26 cellular contexts compared by ENCODE assay signal in the genomic region with DNA sequence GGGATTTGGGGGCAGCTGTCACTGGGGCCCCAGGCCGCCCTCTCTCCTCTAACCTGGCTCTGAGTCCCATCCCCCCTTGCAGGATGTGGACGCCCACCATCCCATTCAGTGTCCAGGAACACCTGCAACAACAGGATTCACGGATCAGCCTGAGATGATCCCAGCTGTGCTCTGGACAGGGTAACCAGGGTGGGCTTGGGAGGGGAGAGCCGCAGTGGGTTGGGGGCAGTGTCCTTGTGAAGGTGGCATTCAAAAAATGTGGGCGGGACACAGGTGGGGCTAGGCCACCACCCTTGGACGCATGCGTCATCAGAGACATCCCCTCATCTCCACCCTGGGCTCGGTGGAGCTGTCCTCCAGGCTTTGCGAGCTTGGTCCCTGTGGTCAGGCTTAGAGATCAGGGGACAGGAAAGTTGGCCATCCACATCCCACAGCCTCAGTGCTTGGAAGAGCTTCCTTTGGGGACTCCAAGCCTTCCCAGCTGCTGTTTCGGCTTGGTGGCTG. TPM values are rescaled to one million over a fixed set of nuclear protein-coding genes. Genes with fewer than 3 reads are reported as not detected.
DNase-seq lines count a peak whose midpoint lies in the region; ATAC-seq, FAIRE-seq and TF ChIP-seq lines count a peak whose summit lies in the region.
"Had no signal": no experiment of that assay in that cellular context is flagged by ENCODE, and none has a peak within 500 bp of the region (broad histone marks: within the 10 kb centered on the region; RNA-seq: fewer than 3 reads in every experiment).

No MANE protein-coding gene starts in this region.

- WGBS in H1 (ENCODE audit: extremely low coverage in 1 of 2, insufficient coverage in 1 of 2, insufficient read length in 1 of 2, insufficient replicate concordance in 2 of 2, low coverage in 1 of 2, low lambda C conversion rate in 2 of 2, missing lambda C conversion rate in 1 of 2), 2 experiments = 83% methylated on average over 10 of the region's 10 CpGs; no CpG with 5 or more reads in 1 of the 2 experiments
- WGBS in thyroid gland, 2 donors = 85 to 91% methylated on average over 7 to 8 of the region's 10 CpGs

- no peak overlapping the region for H3K4ac ChIP-seq in H1 (replicated peaks; ENCODE audit: insufficient read length, low read depth, low read length)

- no peaks in the 10 kb centered on the region for H3K27me3 Mint-ChIP-seq in progenitor cell of endocrine pancreas

- no peaks in the 10 kb centered on the region for H3K9me3 ChIP-seq in right atrium auricular region
- no peaks in the 10 kb centered on the region for H3K9me3 ChIP-seq in H1 (ENCODE audit: insufficient read depth in 2 of 2, low read depth in 1 of 2, low read length in 1 of 2)
- no peaks in the 10 kb centered on the region for H3K9me3 ChIP-seq in thyroid gland
- H3K9me3 ChIP-seq: A549, BE2C, HAP-1 had no signal

- no peak overlapping the region for H3K4me3 Mint-ChIP-seq in progenitor cell of endocrine pancreas (ENCODE audit: low read depth)
- H3K4me3 Mint-ChIP-seq: activated T-cell treated with anti-CD3 and anti-CD28 coated beads, Interleukin-2, amount 50 U/mL, for 72 hours; natural killer cell; T-helper 2 cell treated with Interferon-gamma antibody and Interleukin-4, amounts not matched to agents 5 μg/mL and 100 μg/mL, for 36 hours had no signal

- DNase-seq in right atrium auricular region (ENCODE audit: low spot score) (no peak), left ventricle myocardium superior (no peak), H1 (ENCODE audit: low read depth in 1 of 2, low spot score in 2 of 2) (no peak), progenitor cell of endocrine pancreas (ENCODE audit: low spot score, unreplicated experiment) (no peak), thyroid gland (no peak), OCI-M2 (lab: John Stamatoyannopoulos, UW; ENCODE audit: unreplicated experiment) (no peak)
- DNase-seq in activated T-cell treated with anti-CD3 and anti-CD28 coated beads, Interleukin-2, amount 50 U/mL, for 48 hours = no peak
- DNase-seq: activated CD4-positive, alpha-beta T cell treated with anti-CD3 and anti-CD28 coated beads for 48 hours; activated naive CD4-positive, alpha-beta T cell treated with Interleukin-2 at 50 U/mL for 16 hours; activated T-cell treated with anti-CD3 and anti-CD28 coated beads, Interleukin-2, amount 50 U/mL, for 72 hours; BE2C; COR-L47; dermis blood vessel endothelial cell; DMS79; natural killer cell; NCI-H1105; NCI-H2081 treated with DMSO at 0.1 percent for 48 hours; NCI-H345; NCI-H774 had no signal

- TF ChIP-seq CTCF in right atrium auricular region (IDR thresholded peaks at IDR 0.05) = no peak
- TF ChIP-seq CTCF in H1 (IDR thresholded peaks at IDR 0.05; ENCODE audit: control extremely low read depth in 1 of 3, insufficient read depth in 1 of 3, low read depth in 1 of 3, low read length in 3 of 3) = no peak
- no peak for TF ChIP-seq CTCF in progenitor cell of endocrine pancreas (IDR thresholded peaks at IDR 0.05; ENCODE audit: unreplicated experiment)
- TF ChIP-seq CTCF in thyroid gland (IDR thresholded peaks at IDR 0.05) = no peak

- H3K4me1 ChIP-seq in right atrium auricular region = peaks cover 0 to 51% of the 10 kb centered on the region in 2 donors
- peaks cover 0 to 5% (median 0%) of the 10 kb centered on the region in 4 experiments; a peak in 2 of 7 replicates for H3K4me1 ChIP-seq in H1 (replicated peaks in 1 of 4; ENCODE audit: control insufficient read depth in 3 of 4, insufficient read depth in 4 of 4, low read length in 3 of 4)
- H3K4me1 ChIP-seq in thyroid gland = peaks cover 16 to 46% of the 10 kb centered on the region in 2 donors
- H3K4me1 ChIP-seq: A549, BE2C had no signal

- FAIRE-seq in H1 (lab: Jason Lieb, UNC) = no peak
- FAIRE-seq: A549, endothelial cell of umbilical vein had no signal

- peaks cover 12% of the 10 kb centered on the region for H3K36me3 Mint-ChIP-seq in progenitor cell of endocrine pancreas (ENCODE audit: insufficient read depth)
- H3K36me3 Mint-ChIP-seq: natural killer cell had no signal

- no peak overlapping the region for H2BK12ac ChIP-seq in H1 (ENCODE audit: low read depth, low read length)

- H2BK120ac ChIP-seq in H1 (replicated peaks; ENCODE audit: low read depth, low read length) = no peak overlapping the region

- no peak overlapping the region for H2BK5ac ChIP-seq in H1 (ENCODE audit: low read depth, low read length)

- no peaks in the 10 kb centered on the region for H3K4me1 Mint-ChIP-seq in progenitor cell of endocrine pancreas (ENCODE audit: low read depth)

- H3K14ac ChIP-seq in H1 (ENCODE audit: insufficient read length) = no peak overlapping the region

- ATAC-seq in left ventricle myocardium superior = no peak
- ATAC-seq in HG02938 (IDR thresholded peaks at IDR 0.05; ENCODE audit: unreplicated experiment) = no peak
- ATAC-seq: activated T-cell treated with anti-CD3 and anti-CD28 coated beads, Interleukin-2, amount 50 U/mL, for 72 hours; natural killer cell had no signal

- no peaks in the 10 kb centered on the region for H3K23me2 ChIP-seq in H1 (ENCODE audit: low read depth, low read length)

- H3K9me3 Mint-ChIP-seq in progenitor cell of endocrine pancreas (ENCODE audit: low read depth) = no peaks in the 10 kb centered on the region
- H3K9me3 Mint-ChIP-seq: activated T-cell treated with anti-CD3 and anti-CD28 coated beads, Interleukin-2, amount 50 U/mL, for 72 hours; natural killer cell; T-helper 2 cell treated with Interferon-gamma antibody and Interleukin-4, amounts not matched to agents 5 μg/mL and 100 μg/mL, for 36 hours had no signal

- no peak overlapping the region for H4K91ac ChIP-seq in H1 (replicated peaks; ENCODE audit: insufficient read length, low read length)

- H2AFZ ChIP-seq in H1 (ENCODE audit: low read length) = no peak overlapping the region

- peak overlapping the region; percentile 84 to 87 for H3K27ac ChIP-seq in right atrium auricular region
- no peak overlapping the region for H3K27ac ChIP-seq in H1 (ENCODE audit: low read depth, low read length)
- peak overlapping the region in 2 of 3 donors; percentile 46 to 68 for H3K27ac ChIP-seq in thyroid gland
- H3K27ac ChIP-seq: A549, cardiac muscle cell, HL-60 had no signal

- H3K79me2 ChIP-seq in H1 (ENCODE audit: control insufficient read depth in 1 of 2, insufficient read depth in 2 of 2, low read length in 2 of 2) = no peaks in the 10 kb centered on the region

- H3K18ac ChIP-seq in H1 (ENCODE audit: extremely low read depth, low read length) = no peak overlapping the region

- H3K36me3 ChIP-seq in right atrium auricular region = peaks cover 36% of the 10 kb centered on the region
- H3K36me3 ChIP-seq in H1 (ENCODE audit: control insufficient read depth in 2 of 4, insufficient read depth in 4 of 4, low read length in 3 of 4) = peaks cover 2 to 8% (median 5%) of the 10 kb centered on the region in 4 experiments; a peak in 5 of 8 replicates
- H3K36me3 ChIP-seq in thyroid gland = peaks cover 7 to 16% of the 10 kb centered on the region in 2 donors
- H3K36me3 ChIP-seq: cardiac muscle cell, HAP-1 had no signal

- no peak overlapping the region for H4K5ac ChIP-seq in H1 (ENCODE audit: insufficient read length, low read depth, low read length)

- peak overlapping the region; percentile 20 for H3K27ac Mint-ChIP-seq in progenitor cell of endocrine pancreas
- H3K27ac Mint-ChIP-seq: activated T-cell treated with anti-CD3 and anti-CD28 coated beads, Interleukin-2, amount 50 U/mL, for 72 hours; T-helper 2 cell treated with Interferon-gamma antibody and Interleukin-4, amounts not matched to agents 5 μg/mL and 100 μg/mL, for 36 hours had no signal

- no peak overlapping the region for H2BK20ac ChIP-seq in H1 (ENCODE audit: low read length)

- H3K23ac ChIP-seq in H1 (ENCODE audit: insufficient read length) = no peak overlapping the region

- H3K4me2 ChIP-seq in H1 (ENCODE audit: insufficient read depth in 1 of 2, low read depth in 2 of 2, low read length in 2 of 2) = no peak overlapping the region
- H3K4me2 ChIP-seq: A549 had no signal

- H4K20me1 ChIP-seq in H1 (replicated peaks in 1 of 2; ENCODE audit: control insufficient read depth in 1 of 2, insufficient read depth in 2 of 2, low read length in 2 of 2) = peaks cover 0 to 5% of the 10 kb centered on the region in 2 experiments

- CTCF ChIA-PET in H1 (lab: Charles Lee; ENCODE audit: partially characterized antibody) = interaction anchor here (1.1 to 8.1 kb wide), 3 partner anchors 14 to 178 kb away, joined by 3 to 82 read pairs (median 4); no protein-coding TSS in a partner anchor

- no peak overlapping the region for H2AK5ac ChIP-seq in H1 (ENCODE audit: low read depth, low read length)

- intact Hi-C loops in left ventricle myocardium superior (cut with micrococcal nuclease) = loop anchor here (10.0 kb wide), 1 partner anchor 98 kb away; no protein-coding TSS in a partner anchor
- intact Hi-C loops in thyroid gland (cut with DNase I) = no loop called here

- no peak overlapping the region for H2BK15ac ChIP-seq in H1 (ENCODE audit: low read length)

- TF ChIP-seq POLR2A in H1 (IDR thresholded peaks at IDR 0.05; ENCODE audit: control extremely low read depth in 1 of 2, low read depth in 2 of 2, low read length in 2 of 2) (no peak), thyroid gland (IDR thresholded peaks at IDR 0.05) (no peak)

- POLR2A ChIA-PET in H1 (lab: Charles Lee; ENCODE audit: partially characterized antibody) = no interaction called here

- TF ChIP-seq RAD21 in H1 (IDR thresholded peaks at IDR 0.05 in 1 of 2, conservative IDR thresholded peaks at IDR 0.05 in 1 of 2; ENCODE audit: low read depth in 2 of 2, low read length in 2 of 2) = no peak

- peak overlapping the region; percentile 17; the same call in 1 of the 2 replicates for H4K8ac ChIP-seq in H1 (ENCODE audit: extremely low read depth, insufficient read depth, low read length)

- no peak overlapping the region for H3K56ac ChIP-seq in H1 (replicated peaks; ENCODE audit: insufficient read length, low read depth, low read length)

- H3K9ac ChIP-seq in H1 (replicated peaks in 1 of 4; ENCODE audit: extremely low read depth in 1 of 4, low read depth in 3 of 4, low read length in 3 of 4) = no peak overlapping the region

- TF ChIP-seq EP300 in H1 (IDR thresholded peaks at IDR 0.05; ENCODE audit: borderline replicate concordance in 1 of 2, low read depth in 2 of 2, low read length in 2 of 2) = no peak

- no peaks in the 10 kb centered on the region for H3K79me1 ChIP-seq in H1 (ENCODE audit: low read depth, low read length)

- H3K4me3 ChIP-seq in right atrium auricular region = no peak overlapping the region
- no peak overlapping the region for H3K4me3 ChIP-seq in H1 (ENCODE audit: extremely low read depth in 1 of 4, insufficient read depth in 2 of 4, low read depth in 3 of 4, low read length in 4 of 4)
- no peak overlapping the region for H3K4me3 ChIP-seq in thyroid gland (replicated peaks in 1 of 3)
- H3K4me3 ChIP-seq: A549, cardiac muscle cell, HAP-1 had no signal

- H3K27me3 ChIP-seq in right atrium auricular region = no peaks in the 10 kb centered on the region
- no peaks in the 10 kb centered on the region for H3K27me3 ChIP-seq in H1 (replicated peaks in 1 of 4; ENCODE audit: control insufficient read depth in 3 of 4, extremely low read depth in 1 of 4, insufficient read depth in 3 of 4, low read length in 3 of 4)
- H3K27me3 ChIP-seq in thyroid gland = no peaks in the 10 kb centered on the region
- H3K27me3 ChIP-seq: BE2C, cardiac muscle cell had no signal

RNA-seq across cellular contexts. Expression of a gene that starts 19.1 kb away (rescaled TPM):
- 100 to 1,000 TPM; 129 to 164 TPM for total RNA-seq in right atrium auricular region
- 124 TPM for total RNA-seq in left ventricle myocardium superior
- 33.3 and 39.5 TPM in 2 replicates for total RNA-seq in H1 (2021; fragmentation: NEBNext Ultra II Directional; extraction: Animal tissue kit (Norgen Biotek cat#: 25700))
- 47.3 and 84.0 TPM in 2 replicates for polyA plus RNA-seq in H1 (2011; rRNA removed)
- polyA plus RNA-seq in H1 (2011; cell fraction: cytosol; rRNA removed) = 53.5 TPM
- polyA plus RNA-seq in H1 (2011; cell fraction: nucleus; rRNA removed) = 53.7 TPM
- 36.9 to 41.1 TPM (median 38.1 TPM) in 4 replicates for polyA plus RNA-seq in H1 (2012, experiment 1 of 2)
- polyA plus RNA-seq in H1 (2012, experiment 2 of 2) = 46.0 TPM
- polyA plus RNA-seq in H1 (2013, experiment 1 of 2) = 23.3 TPM
- 22.4 TPM for polyA plus RNA-seq in H1 (2013, experiment 2 of 2)
- 28.3 and 41.4 TPM in 2 replicates for polyA minus RNA-seq in H1 (2011; rRNA and poly(A)+ RNA removed)
- polyA minus RNA-seq in H1 (2011; cell fraction: cytosol; rRNA and poly(A)+ RNA removed) = 28.3 TPM
- polyA minus RNA-seq in H1 (2011; cell fraction: nucleus; rRNA and poly(A)+ RNA removed) = 18.6 TPM
- 31.2 and 32.3 TPM in 2 replicates for total RNA-seq in progenitor cell of endocrine pancreas
- total RNA-seq in thyroid gland = 10 to 100 TPM; 66.5 to 89.2 (median 74.6) TPM

RNA-seq across cellular contexts. Expression of a gene that starts 21.2 kb away (rescaled TPM):
- total RNA-seq in right atrium auricular region = 10 to 100 TPM; 24.1 to 49.0 TPM
- total RNA-seq in left ventricle myocardium superior = 20.6 TPM
- total RNA-seq in H1 (2021; fragmentation: NEBNext Ultra II Directional; extraction: Animal tissue kit (Norgen Biotek cat#: 25700)) = 18.5 and 19.3 TPM in 2 replicates
- 7.6 and 10.4 TPM in 2 replicates for polyA plus RNA-seq in H1 (2011; rRNA removed)
- polyA plus RNA-seq in H1 (2011; cell fraction: cytosol; rRNA removed) = 8.3 TPM
- 15.4 TPM for polyA plus RNA-seq in H1 (2011; cell fraction: nucleus; rRNA removed)
- 11.0 to 13.8 TPM (median 12.7 TPM) in 4 replicates for polyA plus RNA-seq in H1 (2012, experiment 1 of 2)
- 5.8 TPM for polyA plus RNA-seq in H1 (2012, experiment 2 of 2)
- 6.8 TPM for polyA plus RNA-seq in H1 (2013, experiment 1 of 2)
- 7.1 TPM for polyA plus RNA-seq in H1 (2013, experiment 2 of 2)
- polyA minus RNA-seq in H1 (2011; rRNA and poly(A)+ RNA removed) = 31.9 and 32.4 TPM in 2 replicates
- 16.2 TPM for polyA minus RNA-seq in H1 (2011; cell fraction: cytosol; rRNA and poly(A)+ RNA removed)
- 20.1 TPM for polyA minus RNA-seq in H1 (2011; cell fraction: nucleus; rRNA and poly(A)+ RNA removed)
- total RNA-seq in progenitor cell of endocrine pancreas = 32.6 and 34.3 TPM in 2 replicates
- total RNA-seq in thyroid gland = 10 to 100 TPM; 29.5 to 58.8 (median 48.4) TPM

RNA-seq across cellular contexts. Expression of a gene that starts 46.2 kb away (rescaled TPM):
- 1 to 10 TPM; 3.2 to 3.4 TPM for total RNA-seq in right atrium auricular region
- 12.2 TPM for total RNA-seq in left ventricle myocardium superior
- 0.06 and 0.07 TPM in 2 replicates for total RNA-seq in H1 (2021; fragmentation: NEBNext Ultra II Directional; extraction: Animal tissue kit (Norgen Biotek cat#: 25700))
- polyA plus RNA-seq in H1 (2011; rRNA removed) = 0.16 and 0.17 TPM in 2 replicates
- polyA plus RNA-seq in H1 (2011; cell fraction: cytosol; rRNA removed) = 0.14 TPM
- polyA plus RNA-seq in H1 (2011; cell fraction: nucleus; rRNA removed) = 0.44 TPM
- 0.13 to 0.37 TPM (median 0.29 TPM) in 4 replicates for polyA plus RNA-seq in H1 (2012, experiment 1 of 2)
- polyA plus RNA-seq in H1 (2012, experiment 2 of 2) = 0.14 TPM
- polyA plus RNA-seq in H1 (2013, experiment 1 of 2) = 0.02 TPM
- polyA plus RNA-seq in H1 (2013, experiment 2 of 2) = 0.04 TPM
- polyA minus RNA-seq in H1 (2011; rRNA and poly(A)+ RNA removed) = 0.05 and 0.09 TPM in 2 replicates
- not detected for polyA minus RNA-seq in H1 (2011; cell fraction: cytosol; rRNA and poly(A)+ RNA removed)
- polyA minus RNA-seq in H1 (2011; cell fraction: nucleus; rRNA and poly(A)+ RNA removed) = not detected
- total RNA-seq in progenitor cell of endocrine pancreas = not detected in 2 replicates
- 10 to 100 TPM in 2 of 4 donors, 1 to 10 TPM in 2; 1.8 to 14.3 (median 10.0) TPM for total RNA-seq in thyroid gland
- total RNA-seq: endothelial cell of umbilical vein had no signal
- polyA plus RNA-seq: endothelial cell of umbilical vein had no signal
